ENCODE assay signal across 26 cellular contexts in the genomic region with DNA sequence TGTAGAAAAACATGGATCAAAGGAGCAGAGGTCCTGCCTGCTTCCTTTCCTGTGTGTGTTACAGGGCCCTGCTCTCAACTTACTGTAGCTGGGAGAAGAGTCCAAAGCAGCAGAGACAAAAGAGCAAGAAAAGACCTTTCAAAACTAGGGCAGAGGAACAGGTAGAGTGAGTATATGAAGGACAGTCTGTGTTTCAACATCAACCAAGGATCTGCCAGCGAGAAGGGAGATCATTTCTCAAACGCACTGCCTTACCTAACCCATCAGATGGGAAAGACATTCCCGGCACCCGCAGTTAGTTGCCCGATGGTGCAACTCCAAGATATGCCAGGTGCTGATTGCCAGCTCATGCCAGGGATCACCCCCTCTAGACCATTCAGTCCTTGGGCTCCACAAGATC.
"Had no signal": no experiment of that assay in that cellular context is flagged by ENCODE, and none has a peak within 500 bp of the region (broad histone marks: within the 10 kb centered on the region; RNA-seq: fewer than 3 reads in every experiment).

No MANE protein-coding gene starts in this region.

- H3K9me3 ChIP-seq: gastrocnemius medialis, lower lobe of right lung, mucosa of descending colon, prostate gland, right atrium auricular region, stomach, thoracic aorta, tibial nerve, upper lobe of right lung, uterus had no signal

- H3K9ac ChIP-seq: parathyroid adenoma had no signal

- H3K9me3 Mint-ChIP-seq: memory B cell; natural killer cell treated with Interleukin-12 subunit alpha and Interleukin-12 subunit beta and Interleukin-15 and Interleukin-18, amount 100 ng/mL, for 72 hours had no signal

- H2AFZ ChIP-seq: parathyroid adenoma had no signal

- H3K4me2 ChIP-seq: smooth muscle cell had no signal

- H3K4me3 ChIP-seq: dorsolateral prefrontal cortex, gastrocnemius medialis, lower lobe of right lung, mucosa of descending colon, prostate gland, right atrium auricular region, smooth muscle cell, stomach, thoracic aorta, tibial nerve, upper lobe of right lung, uterus had no signal

- H3K27ac ChIP-seq: dorsolateral prefrontal cortex, gastrocnemius medialis, lower lobe of right lung, parathyroid adenoma, prostate gland, right atrium auricular region, stomach, thoracic aorta, tibial nerve, upper lobe of right lung, uterus had no signal

- H3K27me3 Mint-ChIP-seq: memory B cell; naive B cell; natural killer cell treated with Interleukin-12 subunit alpha and Interleukin-12 subunit beta and Interleukin-15 and Interleukin-18, amount 100 ng/mL, for 72 hours had no signal

- H3K27ac Mint-ChIP-seq: endodermal cell; memory B cell; naive B cell; natural killer cell treated with Interleukin-12 subunit alpha and Interleukin-12 subunit beta and Interleukin-15 and Interleukin-18, amount 100 ng/mL, for 72 hours had no signal

- H3K4me1 ChIP-seq: lower lobe of right lung, prostate gland, upper lobe of right lung, uterus had no signal

- ATAC-seq: gastrocnemius medialis; left ventricle myocardium superior; lower lobe of right lung; mucosa of descending colon; natural killer cell treated with Interleukin-12 subunit alpha and Interleukin-12 subunit beta and Interleukin-15 and Interleukin-18, amount 100 ng/mL, for 72 hours; sciatic nerve; upper lobe of right lung had no signal

- H3K36me3 ChIP-seq: gastrocnemius medialis, lower lobe of right lung, prostate gland, right atrium auricular region, thoracic aorta, tibial nerve, upper lobe of right lung, uterus had no signal

- H3K4me3 Mint-ChIP-seq: endodermal cell; memory B cell; naive B cell; natural killer cell treated with Interleukin-12 subunit alpha and Interleukin-12 subunit beta and Interleukin-15 and Interleukin-18, amount 100 ng/mL, for 72 hours; neural crest cell had no signal

- H3K27me3 ChIP-seq: dorsolateral prefrontal cortex, gastrocnemius medialis, right atrium auricular region, stomach, tibial nerve, upper lobe of right lung, uterus had no signal

- DNase-seq: dorsolateral prefrontal cortex; effector CD8-positive, alpha-beta T cell; endodermal cell; foreskin fibroblast; gastrocnemius medialis; head of caudate nucleus; left ventricle myocardium superior; lower lobe of right lung; mucosa of descending colon; naive B cell; stimulated activated CD4-positive, alpha-beta T cell treated with anti-CD3 and anti-CD28 coated beads, Interleukin-12 subunit alpha, Interleukin-12 subunit beta, amount 100 ng/mL, for 4 hours; stimulated activated CD4-positive, alpha-beta T cell treated with anti-CD3 and anti-CD28 coated beads, Interleukin-4, amount 100 ng/mL, for 1 hour; stimulated activated naive CD4-positive, alpha-beta T cell treated with Interleukin-2 at 50 U/mL for 16 hours; stomach; upper lobe of right lung; uterus had no signal
